In genomic region chr21:26185021-26185420, GRCh38 we compare ENCODE assay signal across 31 cellular contexts.
"Had no signal": no experiment of that assay in that cellular context is flagged by ENCODE, and none has a peak within 500 bp of the region (broad histone marks: within the 10 kb centered on the region; RNA-seq: fewer than 3 reads in every experiment).

No MANE protein-coding gene starts in this region.

- ATAC-seq: activated CD4-positive, alpha-beta T cell treated with anti-CD3 and anti-CD28 coated beads for 36 hours; activated CD4-positive, CD25-positive, alpha-beta regulatory T cell treated with anti-CD3 and anti-CD28 coated beads, Interleukin-2, amount 50 U/mL, for 24 hours; activated CD8-positive, alpha-beta memory T cell treated with anti-CD3 and anti-CD28 coated beads, Interleukin-2, amount 10 ng/mL, durations not matched to agents 7 days and 5 days; activated CD8-positive, alpha-beta T cell treated with anti-CD3 and anti-CD28 coated beads, Interleukin-2, amount 10 ng/mL, durations not matched to agents 7 days and 5 days; activated naive CD8-positive, alpha-beta T cell treated with anti-CD3 and anti-CD28 coated beads, Interleukin-2, amount 50 U/mL, for 24 hours; WTC11 had no signal

- H3K27ac ChIP-seq: ascending aorta, cardiac muscle cell, WERI-Rb-1 had no signal

- H3K36me3 ChIP-seq: ascending aorta, cardiac muscle cell, WERI-Rb-1 had no signal

- H3K9me3 ChIP-seq: ascending aorta had no signal

- DNase-seq: activated CD4-positive, alpha-beta memory T cell treated with anti-CD3 and anti-CD28 coated beads, Interleukin-2, amount 10 ng/mL, durations not matched to agents 7 days and 5 days; activated CD4-positive, alpha-beta T cell treated with anti-CD3 and anti-CD28 coated beads for 1 hour; activated CD4-positive, alpha-beta T cell treated with anti-CD3 and anti-CD28 coated beads for 36 hours; activated CD4-positive, alpha-beta T cell treated with anti-CD3 and anti-CD28 coated beads for 48 hours; activated CD4-positive, alpha-beta T cell treated with anti-CD3 and anti-CD28 coated beads, Interleukin-2, amount 10 ng/mL, durations not matched to agents 7 days and 5 days; activated CD4-positive, alpha-beta T cell treated with anti-CD3 and anti-CD28 coated beads, Interleukin-2, amount 50 U/mL, for 48 hours; activated CD4-positive, CD25-positive, alpha-beta regulatory T cell; activated CD8-positive, alpha-beta memory T cell treated with anti-CD3 and anti-CD28 coated beads for 24 hours; activated CD8-positive, alpha-beta memory T cell treated with anti-CD3 and anti-CD28 coated beads, Interleukin-2, amount 10 ng/mL, durations not matched to agents 7 days and 5 days; activated CD8-positive, alpha-beta memory T cell treated with anti-CD3 and anti-CD28 coated beads, Interleukin-2, amount 50 U/mL, for 48 hours; activated CD8-positive, alpha-beta T cell treated with anti-CD3 and anti-CD28 coated beads, Interleukin-2, amount 10 ng/mL, durations not matched to agents 7 days and 5 days; activated effector memory CD4-positive, alpha-beta T cell treated with Interleukin-2 at 50 U/mL for 16 hours; activated gamma-delta T cell; activated naive CD4-positive, alpha-beta T cell treated with anti-CD3 and anti-CD28 coated beads, Interleukin-2, amount 10 ng/mL, durations not matched to agents 7 days and 5 days; activated naive CD4-positive, alpha-beta T cell treated with Interleukin-2 at 50 U/mL for 16 hours; activated naive CD8-positive, alpha-beta T cell treated with anti-CD3 and anti-CD28 coated beads, Interleukin-2, amount 10 ng/mL, durations not matched to agents 7 days and 5 days; activated naive CD8-positive, alpha-beta T cell treated with anti-CD3 and anti-CD28 coated beads, Interleukin-2, amount 50 U/mL, for 24 hours; activated T-cell treated with anti-CD3 and anti-CD28 coated beads, Interleukin-2, amount 50 U/mL, for 24 hours; activated T-cell treated with anti-CD3 and anti-CD28 coated beads, Interleukin-2, amount 50 U/mL, for 48 hours; amygdala; anterior cingulate cortex; caudate nucleus; cerebellar nuclear complex; T-helper 2 cell; T-helper 9 cell; WERI-Rb-1 had no signal

- H3K4me3 ChIP-seq: ascending aorta, cardiac muscle cell had no signal

- H3K27me3 ChIP-seq: ascending aorta, cardiac muscle cell had no signal

- H3K4me1 ChIP-seq: ascending aorta had no signal

- FAIRE-seq: bronchial epithelial cell had no signal
